16 cellular contexts compared by ENCODE assay signal in genomic region chr6:90997076-90997475, GRCh38.
"Had no signal": no experiment of that assay in that cellular context is flagged by ENCODE, and none has a peak within 500 bp of the region (broad histone marks: within the 10 kb centered on the region; RNA-seq: fewer than 3 reads in every experiment).

No MANE protein-coding gene starts in this region.

- H3K27ac Mint-ChIP-seq: endodermal cell; naive thymus-derived CD4-positive, alpha-beta T cell; nephron progenitor cell; stimulated activated memory B cell treated with anti-CD40 and anti-IgM and Interleukin-4, amounts not matched to agents 10 μg/mL and 1 μg/mL and 100 μg/mL, for 72 hours; stimulated activated naive CD8-positive, alpha-beta T cell treated with anti-CD3 and anti-CD28 coated beads, Interleukin-15, Interleukin-2, amounts not matched to agents 100 ng/mL and 50 ng/mL, for 24 hours had no signal

- H3K4me3 Mint-ChIP-seq: endodermal cell; naive thymus-derived CD4-positive, alpha-beta T cell; nephron progenitor cell; stimulated activated memory B cell treated with anti-CD40 and anti-IgM and Interleukin-4, amounts not matched to agents 10 μg/mL and 1 μg/mL and 100 μg/mL, for 72 hours; stimulated activated naive CD8-positive, alpha-beta T cell treated with anti-CD3 and anti-CD28 coated beads, Interleukin-15, Interleukin-2, amounts not matched to agents 100 ng/mL and 50 ng/mL, for 24 hours had no signal

- H3K4me1 Mint-ChIP-seq: naive thymus-derived CD4-positive, alpha-beta T cell; stimulated activated memory B cell treated with anti-CD40 and anti-IgM and Interleukin-4, amounts not matched to agents 10 μg/mL and 1 μg/mL and 100 μg/mL, for 72 hours had no signal

- H3K36me3 Mint-ChIP-seq: naive thymus-derived CD4-positive, alpha-beta T cell; stimulated activated memory B cell treated with anti-CD40 and anti-IgM and Interleukin-4, amounts not matched to agents 10 μg/mL and 1 μg/mL and 100 μg/mL, for 72 hours had no signal

- H3K27me3 Mint-ChIP-seq: stimulated activated memory B cell treated with anti-CD40 and anti-IgM and Interleukin-4, amounts not matched to agents 10 μg/mL and 1 μg/mL and 100 μg/mL, for 72 hours had no signal

- H3K9me3 Mint-ChIP-seq: endodermal cell; naive thymus-derived CD4-positive, alpha-beta T cell; nephron progenitor cell; stimulated activated naive CD8-positive, alpha-beta T cell treated with anti-CD3 and anti-CD28 coated beads, Interleukin-15, Interleukin-2, amounts not matched to agents 100 ng/mL and 50 ng/mL, for 24 hours had no signal

- DNase-seq: effector CD4-positive, alpha-beta T cell; endodermal cell; erythroblast; foreskin keratinocyte; left colon; mammary epithelial cell; naive thymus-derived CD4-positive, alpha-beta T cell; nephron progenitor cell; spleen; stimulated activated CD4-positive, alpha-beta T cell treated with anti-CD3 and anti-CD28 coated beads, Interleukin-15, amount 100 ng/mL, for 24 hours; stimulated activated CD4-positive, alpha-beta T cell treated with anti-CD3 and anti-CD28 coated beads, Interleukin-1b, Interleukin-23, amount 100 ng/mL, for 48 hours; stimulated activated CD4-positive, alpha-beta T cell treated with anti-CD3 and anti-CD28 coated beads, Interleukin-4, amount 100 ng/mL, for 24 hours; tibial artery; upper lobe of left lung had no signal
